Comparison of ENCODE assay signal across 8 cellular contexts in the genomic region with DNA sequence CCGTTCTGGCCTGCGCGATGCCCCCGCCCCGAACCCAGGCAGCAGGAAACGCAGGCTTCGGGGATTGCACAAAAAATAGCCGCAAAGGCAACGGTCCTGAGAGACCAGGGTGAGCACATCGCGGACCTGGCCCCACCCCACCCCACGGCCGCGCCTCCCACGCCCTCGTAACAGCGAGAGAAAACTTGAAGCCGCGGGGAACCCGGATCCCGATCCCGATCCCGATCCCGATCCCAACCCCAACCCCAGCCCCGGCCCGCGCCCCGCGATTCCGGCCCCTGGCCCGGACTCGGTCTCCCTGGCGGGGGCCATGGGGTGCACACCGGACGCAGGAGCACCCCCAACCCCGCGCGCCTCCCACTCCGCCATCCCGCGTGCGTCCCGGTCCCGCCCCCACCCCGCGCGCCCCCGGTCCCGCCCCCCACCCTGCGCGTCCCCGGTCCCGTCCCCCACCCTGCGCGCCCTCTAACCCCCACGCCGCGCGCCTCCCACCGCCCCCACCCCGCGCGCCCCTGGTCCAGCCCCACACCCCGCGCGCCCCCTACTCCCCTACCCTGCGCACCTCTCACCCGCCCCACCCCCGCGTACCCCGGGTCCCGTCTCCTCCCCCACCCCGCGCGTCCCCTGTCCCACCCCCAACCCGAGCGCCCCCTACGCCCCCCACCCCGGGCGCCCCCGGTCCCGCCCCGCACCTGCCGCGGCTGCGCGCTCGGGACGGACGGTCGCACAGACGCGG. TPM values are rescaled to one million over a fixed set of nuclear protein-coding genes. Genes with fewer than 3 reads are reported as not detected.
DNase-seq lines count a peak whose midpoint lies in the region; ATAC-seq and TF ChIP-seq lines count a peak whose summit lies in the region.

No MANE protein-coding gene starts in this region.

- H4K20me1 ChIP-seq in hepatocyte (ENCODE audit: insufficient read depth, poor library complexity, severe bottlenecking) = no peaks in the 10 kb centered on the region

- DNase-seq in GM13977 (ENCODE audit: low spot score) = peak; percentile 73
- DNase-seq in Panc1 (ENCODE audit: low read depth, low spot score) = no peak
- peak; percentile 75 for DNase-seq in amniotic epithelial cell (ENCODE audit: low read depth)
- DNase-seq in hepatocyte (ENCODE audit: low spot score) = peak; percentile 63
- DNase-seq in globus pallidus (ENCODE audit: low spot score) = no peak

- BruUV-seq in Panc1 (replicated peaks; lab: Mats Ljungman, UMichigan) = no TSS peak

- peak overlapping the region; percentile 52 for H2AFZ ChIP-seq in hepatocyte

- intact Hi-C loops in Panc1 (cut with micrococcal nuclease; ENCODE audit: unreplicated experiment) = loop anchor here (10.0 kb wide), 2 partner anchors 139 to 169 kb away; a partner anchor contains a TSS

- H3K9me3 ChIP-seq in Panc1 (ENCODE audit: control insufficient read depth, insufficient read depth, low read depth, low read length) (no peaks in the 10 kb centered on the region), hepatocyte (ENCODE audit: low read depth) (no peaks in the 10 kb centered on the region), skeletal muscle satellite cell (replicated peaks; ENCODE audit: low read length) (no peaks in the 10 kb centered on the region)

- H3K27me3 ChIP-seq in Panc1 (ENCODE audit: control insufficient read depth, insufficient read depth, low read length) (no peaks in the 10 kb centered on the region), hepatocyte (no peaks in the 10 kb centered on the region), skeletal muscle satellite cell (ENCODE audit: control insufficient read depth, insufficient read depth, low read length) (no peaks in the 10 kb centered on the region)

- ATAC-seq in Panc1 (no peak), HG02885 (IDR thresholded peaks at IDR 0.05; ENCODE audit: poor library complexity, unreplicated experiment) (no peak), GM19455 (IDR thresholded peaks at IDR 0.05; ENCODE audit: unreplicated experiment) (no peak)

- no peaks in the 10 kb centered on the region for H3K9me2 ChIP-seq in hepatocyte (replicated peaks; ENCODE audit: insufficient read depth)

- H3K36me3 ChIP-seq in Panc1 (ENCODE audit: control insufficient read depth, insufficient read depth, low read length) (no peaks in the 10 kb centered on the region; the same call in 1 of the 2 replicates), hepatocyte (replicated peaks; ENCODE audit: insufficient read depth, low read depth) (no peaks in the 10 kb centered on the region), skeletal muscle satellite cell (ENCODE audit: insufficient read depth, low read length) (peaks cover 52% of the 10 kb centered on the region)

- H3K4me3 ChIP-seq in Panc1 (ENCODE audit: low read depth in 2 of 2, low read length in 2 of 2) = peak overlapping the region; percentile 56 to 82
- peak overlapping the region; percentile 87 for H3K4me3 ChIP-seq in hepatocyte
- peak overlapping the region; percentile 93 for H3K4me3 ChIP-seq in skeletal muscle satellite cell (ENCODE audit: low read length)

- H3K4me1 ChIP-seq in Panc1 (ENCODE audit: control insufficient read depth, insufficient read depth, low read length) (peaks cover 38% of the 10 kb centered on the region), hepatocyte (ENCODE audit: insufficient read depth) (peaks cover 29% of the 10 kb centered on the region), skeletal muscle satellite cell (ENCODE audit: control insufficient read depth, insufficient read depth, low read length) (peaks cover 42% of the 10 kb centered on the region)

- H3K9ac ChIP-seq in skeletal muscle satellite cell (ENCODE audit: low read depth, low read length) = peak overlapping the region; percentile 93

- in situ Hi-C loops in GM13977 (cut with MboI; ENCODE audit: low pct_unique_long_range_greater_than_20kb, low sequenced_read_pairs, unreplicated experiment) = loop anchor here (10.0 kb wide), 1 partner anchor 159 kb away; no protein-coding TSS in a partner anchor
- in situ Hi-C loops in Panc1 (cut with HindIII; ENCODE audit: low pct_unique_long_range_greater_than_20kb, low sequenced_read_pairs) = no loop called here

- CTCF ChIA-PET in Panc1 (lab: Charles Lee) = no interaction called here

- H3K79me2 ChIP-seq in hepatocyte = peaks cover 28% of the 10 kb centered on the region

- H3K4me2 ChIP-seq in hepatocyte = peak overlapping the region; percentile 94
- H3K4me2 ChIP-seq in skeletal muscle satellite cell (ENCODE audit: low read length) = peak overlapping the region; percentile 93

- TF ChIP-seq CTCF in GM13977 (IDR thresholded peaks at IDR 0.05; ENCODE audit: extremely low read depth, insufficient read depth, missing control alignments) (no peak), Panc1 (IDR thresholded peaks at IDR 0.05) (no peak), hepatocyte (IDR thresholded peaks at IDR 0.05; ENCODE audit: poor library complexity) (no peak)

- H3K27ac ChIP-seq in Panc1 (ENCODE audit: low read length) = peak overlapping the region; percentile 85
- H3K27ac ChIP-seq in hepatocyte = peak overlapping the region; percentile 50

- POLR2A ChIA-PET in Panc1 (lab: Charles Lee) = no interaction called here

- 0% methylated on average over 17 of the region's 93 CpGs for WGBS in hepatocyte (ENCODE audit: low lambda C conversion rate, missing lambda C conversion rate)

RNA-seq across cellular contexts. Expression of a gene that starts 29.0 kb away (rescaled TPM):
- 32.9 TPM for total RNA-seq in Panc1 (2021; ENCODE audit: unreplicated experiment)
- polyA plus RNA-seq in Panc1 (2012; ENCODE audit: insufficient read length) = 26.3 TPM
- total RNA-seq in hepatocyte = 18.2 and 22.7 TPM in 2 replicates
- 18.8 and 21.7 TPM in 2 replicates for polyA plus RNA-seq in hepatocyte
- total RNA-seq in skeletal muscle satellite cell (2012; rRNA removed) = 30.4 and 37.5 TPM in 2 replicates

RNA-seq across cellular contexts. Expression of a gene that starts 29.1 kb away (rescaled TPM):
- total RNA-seq in Panc1 (2021; ENCODE audit: unreplicated experiment) = 2.5 TPM
- polyA plus RNA-seq in Panc1 (2012; ENCODE audit: insufficient read length) = 2.1 TPM
- total RNA-seq in hepatocyte = 4.9 and 5.4 TPM in 2 replicates
- 5.5 and 6.1 TPM in 2 replicates for polyA plus RNA-seq in hepatocyte
- 2.2 and 5.3 TPM in 2 replicates for total RNA-seq in skeletal muscle satellite cell (2012; rRNA removed)

Comparison
In these comparisons a context has a peak if more than half of its experiments do, and no peak if none do; other contexts are left out.
1. DNase-seq: peak in GM13977 (single experiment), amniotic epithelial cell (single experiment) and hepatocyte (single experiment); none in Panc1 (single experiment) and globus pallidus (single experiment).
2. Peak in every context shown above with its lines, with median percentiles within 50 percentile points of each other: H3K4me3 ChIP-seq.